ENCODE assay signal across 9 cellular contexts in the genomic region with DNA sequence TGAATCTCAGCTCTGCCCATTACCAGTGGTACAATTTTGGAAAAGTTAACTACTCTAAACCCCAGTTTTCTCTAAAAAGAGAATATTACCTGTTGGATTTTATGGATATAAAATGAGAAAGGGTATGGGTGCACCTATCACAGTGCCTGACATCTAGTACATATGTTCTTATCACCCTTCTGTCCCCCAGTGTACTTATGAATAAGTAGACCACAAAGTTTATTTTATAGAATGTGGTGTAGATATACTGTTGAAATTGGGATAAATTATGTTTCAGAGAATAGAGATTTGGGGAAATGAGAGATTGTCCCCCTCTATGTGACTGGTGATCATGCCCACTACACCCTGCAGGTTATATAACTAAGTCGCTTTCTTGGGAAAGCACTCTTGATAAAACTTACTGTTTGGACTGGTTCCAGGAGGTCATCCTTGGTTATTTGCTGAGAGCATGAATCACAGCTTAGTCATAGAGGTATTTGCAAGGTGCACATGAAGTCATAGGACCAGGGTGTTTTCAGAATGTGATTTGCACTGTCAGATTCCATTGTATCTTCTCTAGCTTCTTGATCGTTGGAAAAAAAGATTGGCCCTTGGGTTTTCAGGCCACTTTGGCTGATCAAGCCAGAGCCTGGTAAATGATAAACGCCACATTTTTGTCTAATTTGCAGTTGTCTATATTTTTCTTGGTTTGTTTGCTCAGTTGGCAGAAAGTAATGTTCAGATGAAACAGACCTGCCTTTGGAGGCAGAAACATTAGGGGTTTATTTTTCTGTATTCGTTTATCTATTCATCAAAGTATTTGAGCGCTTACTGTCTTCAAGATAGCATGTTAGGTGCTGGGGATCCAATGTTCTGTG. TPM values are rescaled to one million over a fixed set of nuclear protein-coding genes. Genes with fewer than 3 reads are reported as not detected.
DNase-seq lines count a peak whose midpoint lies in the region; ATAC-seq and TF ChIP-seq lines count a peak whose summit lies in the region.
"Had no signal": no experiment of that assay in that cellular context is flagged by ENCODE, and none has a peak within 500 bp of the region (broad histone marks: within the 10 kb centered on the region; RNA-seq: fewer than 3 reads in every experiment).

No MANE protein-coding gene starts in this region.

- H3K36me3 ChIP-seq in uterus: no peaks in the 10 kb centered on the region

- H3K27me3 Mint-ChIP-seq in activated CD4-positive, alpha-beta T cell treated with anti-CD3 and anti-CD28 coated beads, Interleukin-2, amount 10 ng/mL, durations not matched to agents 7 days and 5 days: no peaks in the 10 kb centered on the region
- H3K27me3 Mint-ChIP-seq in T-helper 1 cell treated with Interleukin-12 subunit alpha and Interleukin-12 subunit beta and Interleukin-4 antibody, amounts not matched to agents 30 μg/mL and 1 μg/mL, for 36 hours (ENCODE audit: low read depth): no peaks in the 10 kb centered on the region
- no peaks in the 10 kb centered on the region for H3K27me3 Mint-ChIP-seq in stimulated activated naive CD8-positive, alpha-beta T cell treated with anti-CD3 and anti-CD28 coated beads, Interleukin-15, amount 100 ng/mL, for 72 hours

- intact Hi-C loops in uterus (cut with DNase I; ENCODE audit: low total_unique reads): no loop called here

- no peak overlapping the region for H3K27ac ChIP-seq in uterus

- H3K4me1 ChIP-seq in uterus: no peaks in the 10 kb centered on the region

- no peak overlapping the region for H3K4me3 Mint-ChIP-seq in activated CD4-positive, alpha-beta T cell treated with anti-CD3 and anti-CD28 coated beads, Interleukin-2, amount 10 ng/mL, durations not matched to agents 7 days and 5 days
- no peak overlapping the region for H3K4me3 Mint-ChIP-seq in T-helper 1 cell treated with Interleukin-12 subunit alpha and Interleukin-12 subunit beta and Interleukin-4 antibody, amounts not matched to agents 30 μg/mL and 1 μg/mL, for 36 hours
- H3K4me3 Mint-ChIP-seq in stimulated activated naive CD8-positive, alpha-beta T cell treated with anti-CD3 and anti-CD28 coated beads, Interleukin-15, amount 100 ng/mL, for 72 hours: no peak overlapping the region

- peaks cover 3% of the 10 kb centered on the region for H3K9me3 Mint-ChIP-seq in activated CD4-positive, alpha-beta T cell treated with anti-CD3 and anti-CD28 coated beads, Interleukin-2, amount 10 ng/mL, durations not matched to agents 7 days and 5 days
- peaks cover 1% of the 10 kb centered on the region for H3K9me3 Mint-ChIP-seq in T-helper 1 cell treated with Interleukin-12 subunit alpha and Interleukin-12 subunit beta and Interleukin-4 antibody, amounts not matched to agents 30 μg/mL and 1 μg/mL, for 36 hours
- peaks cover 0 to 2% of the 10 kb centered on the region in 2 donors for H3K9me3 Mint-ChIP-seq in stimulated activated naive CD8-positive, alpha-beta T cell treated with anti-CD3 and anti-CD28 coated beads, Interleukin-15, amount 100 ng/mL, for 72 hours

- TF ChIP-seq CTCF in uterus (IDR thresholded peaks at IDR 0.05): no peak

- no peak for TF ChIP-seq POLR2A in uterus (IDR thresholded peaks at IDR 0.05)

- H3K27me3 ChIP-seq in uterus: no peaks in the 10 kb centered on the region

- no peaks in the 10 kb centered on the region for H3K9me3 ChIP-seq in uterus

- POLR2A ChIA-PET in activated CD4-positive, alpha-beta T cell treated with anti-CD3 and anti-CD28 coated beads, Interleukin-2, amount 10 ng/mL, durations not matched to agents 7 days and 5 days (lab: Charles Lee): no interaction called here

- H3K27ac Mint-ChIP-seq in activated CD4-positive, alpha-beta T cell treated with anti-CD3 and anti-CD28 coated beads, Interleukin-2, amount 10 ng/mL, durations not matched to agents 7 days and 5 days: peak overlapping the region; percentile 7
- H3K27ac Mint-ChIP-seq in T-helper 1 cell treated with Interleukin-12 subunit alpha and Interleukin-12 subunit beta and Interleukin-4 antibody, amounts not matched to agents 30 μg/mL and 1 μg/mL, for 36 hours: peak overlapping the region; percentile 42
- no peak overlapping the region for H3K27ac Mint-ChIP-seq in stimulated activated naive CD8-positive, alpha-beta T cell treated with anti-CD3 and anti-CD28 coated beads, Interleukin-15, amount 100 ng/mL, for 72 hours

- ATAC-seq in stimulated activated naive CD8-positive, alpha-beta T cell treated with anti-CD3 and anti-CD28 coated beads, Interleukin-15, amount 100 ng/mL, for 72 hours: peak; percentile 86
- ATAC-seq in HG03175 (IDR thresholded peaks at IDR 0.05; ENCODE audit: unreplicated experiment) (no peak), GM19035 (IDR thresholded peaks at IDR 0.05; ENCODE audit: unreplicated experiment) (no peak)

- H3K36me3 Mint-ChIP-seq in activated CD4-positive, alpha-beta T cell treated with anti-CD3 and anti-CD28 coated beads, Interleukin-2, amount 10 ng/mL, durations not matched to agents 7 days and 5 days (ENCODE audit: low read depth): peaks cover 71% of the 10 kb centered on the region
- peaks cover 50% of the 10 kb centered on the region for H3K36me3 Mint-ChIP-seq in T-helper 1 cell treated with Interleukin-12 subunit alpha and Interleukin-12 subunit beta and Interleukin-4 antibody, amounts not matched to agents 30 μg/mL and 1 μg/mL, for 36 hours (ENCODE audit: low read depth)

- no peak for DNase-seq in activated CD4-positive, alpha-beta T cell treated with anti-CD3 and anti-CD28 coated beads, Interleukin-2, amount 10 ng/mL, durations not matched to agents 7 days and 5 days
- DNase-seq in activated CD4-positive, alpha-beta T cell treated with anti-CD3 and anti-CD28 coated beads for 1 hour: no peak
- peak; percentile 87 for DNase-seq in glomerular visceral epithelial cell (ENCODE audit: extremely low spot score)
- peak in 1 of 2 donors; percentile 12 for DNase-seq in stimulated activated naive CD8-positive, alpha-beta T cell treated with anti-CD3 and anti-CD28 coated beads, Interleukin-15, amount 100 ng/mL, for 72 hours
- no peak for DNase-seq in uterus
- DNase-seq: NCI-H2029 treated with DMSO at 0.1 percent for 48 hours had no signal

- no peak overlapping the region for H3K4me3 ChIP-seq in uterus

- CTCF ChIA-PET in activated CD4-positive, alpha-beta T cell treated with anti-CD3 and anti-CD28 coated beads, Interleukin-2, amount 10 ng/mL, durations not matched to agents 7 days and 5 days (lab: Charles Lee): interaction anchor here (0.7 to 1.4 kb wide), 4 partner anchors 9 to 22 kb away, joined by 3 to 8 read pairs (median 4); a partner anchor contains a TSS

- peaks cover 70% of the 10 kb centered on the region for H3K4me1 Mint-ChIP-seq in activated CD4-positive, alpha-beta T cell treated with anti-CD3 and anti-CD28 coated beads, Interleukin-2, amount 10 ng/mL, durations not matched to agents 7 days and 5 days
- peaks cover 53% of the 10 kb centered on the region for H3K4me1 Mint-ChIP-seq in T-helper 1 cell treated with Interleukin-12 subunit alpha and Interleukin-12 subunit beta and Interleukin-4 antibody, amounts not matched to agents 30 μg/mL and 1 μg/mL, for 36 hours (ENCODE audit: low read depth)
- H3K4me1 Mint-ChIP-seq in stimulated activated naive CD8-positive, alpha-beta T cell treated with anti-CD3 and anti-CD28 coated beads, Interleukin-15, amount 100 ng/mL, for 72 hours: peaks cover 40% of the 10 kb centered on the region

RNA-seq across cellular contexts. Expression of a gene that starts 21.3 kb away (rescaled TPM):
- 10 to 100 TPM; 39.6 to 42.0 TPM for total RNA-seq in activated CD4-positive, alpha-beta T cell treated with anti-CD3 and anti-CD28 coated beads, Interleukin-2, amount 10 ng/mL, durations not matched to agents 7 days and 5 days
- total RNA-seq in uterus: 10 to 100 TPM in 3 of 4 donors, 1 to 10 TPM in 1; 8.9 to 36.6 (median 26.3) TPM

RNA-seq across cellular contexts. Expression of a gene that starts 34.1 kb away (rescaled TPM):
- 10 to 100 TPM; 77.1 to 78.3 TPM for total RNA-seq in activated CD4-positive, alpha-beta T cell treated with anti-CD3 and anti-CD28 coated beads, Interleukin-2, amount 10 ng/mL, durations not matched to agents 7 days and 5 days
- 10 to 100 TPM; 14.3 to 64.4 (median 38.9) TPM for total RNA-seq in uterus

Comparison
In these comparisons a context has a peak if more than half of its experiments do, and no peak if none do; other contexts are left out.
1. H3K27ac Mint-ChIP-seq: peak in activated CD4-positive, alpha-beta T cell treated with anti-CD3 and anti-CD28 coated beads, Interleukin-2, amount 10 ng/mL, durations not matched to agents 7 days and 5 days (single experiment) and T-helper 1 cell treated with Interleukin-12 subunit alpha and Interleukin-12 subunit beta and Interleukin-4 antibody, amounts not matched to agents 30 μg/mL and 1 μg/mL, for 36 hours (single experiment); none in stimulated activated naive CD8-positive, alpha-beta T cell treated with anti-CD3 and anti-CD28 coated beads, Interleukin-15, amount 100 ng/mL, for 72 hours (0 of 2).